In the genomic region with DNA sequence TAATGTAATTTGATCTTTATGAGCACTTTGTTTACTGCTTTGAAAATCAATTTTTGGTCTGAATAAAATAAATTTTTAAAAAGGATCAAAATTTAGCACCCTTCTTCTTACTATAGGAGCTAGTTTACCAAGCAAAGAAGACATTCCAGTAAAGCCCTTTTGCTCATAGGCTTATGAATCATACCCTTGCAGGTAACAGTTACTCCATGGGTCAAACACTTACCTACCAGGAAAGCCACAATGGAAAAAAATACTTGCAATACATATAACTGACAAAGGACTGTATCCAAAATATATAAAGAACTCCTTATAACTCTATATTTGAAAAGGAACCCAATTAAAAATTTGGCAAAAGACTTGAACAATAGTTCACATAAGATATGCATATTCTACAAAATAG, we compare ENCODE assay signal across 21 cellular contexts.
DNase-seq lines count a peak whose midpoint lies in the region; ATAC-seq and TF ChIP-seq lines count a peak whose summit lies in the region.
"Had no signal": no experiment of that assay in that cellular context is flagged by ENCODE, and none has a peak within 500 bp of the region (broad histone marks: within the 10 kb centered on the region; RNA-seq: fewer than 3 reads in every experiment).

No MANE protein-coding gene starts in this region.

- no peak overlapping the region for H3K4me3 ChIP-seq in fibroblast of pulmonary artery (replicated peaks; ENCODE audit: low read depth, low read length)
- H3K4me3 ChIP-seq: hepatocyte, MG63, SJCRH30, upper lobe of right lung had no signal

- H3K27ac Mint-ChIP-seq in activated T-cell treated with anti-CD3 and anti-CD28 coated beads, Interleukin-2, amount 50 U/mL, for 72 hours, result peak overlapping the region; percentile 65
- peak overlapping the region; percentile 23 for H3K27ac Mint-ChIP-seq in type B pancreatic cell
- H3K27ac Mint-ChIP-seq: activated CD8-positive, alpha-beta memory T cell treated with anti-CD3 and anti-CD28 coated beads, Interleukin-2, amount 10 ng/mL, durations not matched to agents 7 days and 5 days; brain; CD14-positive monocyte; stimulated activated naive CD8-positive, alpha-beta T cell treated with anti-CD3 and anti-CD28 coated beads, Interleukin-15, Interleukin-2, amounts not matched to agents 100 ng/mL and 50 ng/mL, for 24 hours had no signal

- peaks cover 7 to 9% of the 10 kb centered on the region in 2 donors for H3K36me3 Mint-ChIP-seq in activated T-cell treated with anti-CD3 and anti-CD28 coated beads, Interleukin-2, amount 50 U/mL, for 72 hours (ENCODE audit: insufficient read depth in 2 of 2)
- H3K36me3 Mint-ChIP-seq in activated T-cell treated with anti-CD3 and anti-CD28 coated beads, Interleukin-2, amount 50 U/mL, for 4 hours (ENCODE audit: insufficient read depth), result peaks cover 14% of the 10 kb centered on the region
- H3K36me3 Mint-ChIP-seq in type B pancreatic cell, result peaks cover 17% of the 10 kb centered on the region

- peak overlapping the region in 1 of 2 donors; percentile 18 for H3K4me3 Mint-ChIP-seq in activated T-cell treated with anti-CD3 and anti-CD28 coated beads, Interleukin-2, amount 50 U/mL, for 72 hours
- no peak overlapping the region for H3K4me3 Mint-ChIP-seq in activated T-cell treated with anti-CD3 and anti-CD28 coated beads, Interleukin-2, amount 50 U/mL, for 4 hours
- H3K4me3 Mint-ChIP-seq in type B pancreatic cell, result no peak overlapping the region
- H3K4me3 Mint-ChIP-seq: activated CD8-positive, alpha-beta memory T cell treated with anti-CD3 and anti-CD28 coated beads, Interleukin-2, amount 10 ng/mL, durations not matched to agents 7 days and 5 days; brain; CD14-positive monocyte; neural crest cell; stimulated activated naive CD8-positive, alpha-beta T cell treated with anti-CD3 and anti-CD28 coated beads, Interleukin-15, Interleukin-2, amounts not matched to agents 100 ng/mL and 50 ng/mL, for 24 hours had no signal

- TF ChIP-seq CTCF in fibroblast of pulmonary artery (IDR thresholded peaks at IDR 0.05; ENCODE audit: low read length, missing control alignments), result no peak
- no peak for TF ChIP-seq CTCF in type B pancreatic cell (conservative IDR thresholded peaks at IDR 0.05)

- H3K27me3 Mint-ChIP-seq in activated T-cell treated with anti-CD3 and anti-CD28 coated beads, Interleukin-2, amount 50 U/mL, for 72 hours (ENCODE audit: low read depth), result no peaks in the 10 kb centered on the region
- H3K27me3 Mint-ChIP-seq in activated T-cell treated with anti-CD3 and anti-CD28 coated beads, Interleukin-2, amount 50 U/mL, for 4 hours (ENCODE audit: low read depth), result no peaks in the 10 kb centered on the region
- H3K27me3 Mint-ChIP-seq in type B pancreatic cell, result no peaks in the 10 kb centered on the region
- H3K27me3 Mint-ChIP-seq: activated CD8-positive, alpha-beta memory T cell treated with anti-CD3 and anti-CD28 coated beads, Interleukin-2, amount 10 ng/mL, durations not matched to agents 7 days and 5 days; stimulated activated naive CD8-positive, alpha-beta T cell treated with anti-CD3 and anti-CD28 coated beads, Interleukin-15, Interleukin-2, amounts not matched to agents 100 ng/mL and 50 ng/mL, for 24 hours had no signal

- peaks cover 12% of the 10 kb centered on the region for H3K4me1 Mint-ChIP-seq in activated T-cell treated with anti-CD3 and anti-CD28 coated beads, Interleukin-2, amount 50 U/mL, for 72 hours (ENCODE audit: low read depth)
- H3K4me1 Mint-ChIP-seq in activated T-cell treated with anti-CD3 and anti-CD28 coated beads, Interleukin-2, amount 50 U/mL, for 4 hours (ENCODE audit: low read depth), result no peaks in the 10 kb centered on the region
- no peaks in the 10 kb centered on the region for H3K4me1 Mint-ChIP-seq in type B pancreatic cell (ENCODE audit: unreplicated experiment)
- H3K4me1 Mint-ChIP-seq: brain, CD14-positive monocyte, neural crest cell had no signal

- ATAC-seq in activated T-cell treated with anti-CD3 and anti-CD28 coated beads, Interleukin-2, amount 50 U/mL, for 72 hours (replicated peaks in 1 of 2), result peak in 1 of 2 donors; percentile 39
- ATAC-seq in activated T-cell treated with anti-CD3 and anti-CD28 coated beads, Interleukin-2, amount 50 U/mL, for 4 hours, result no peak
- ATAC-seq in HG03442 (IDR thresholded peaks at IDR 0.05; ENCODE audit: unreplicated experiment) (no peak), HG02763 (IDR thresholded peaks at IDR 0.05; ENCODE audit: unreplicated experiment) (no peak), HG03521 (IDR thresholded peaks at IDR 0.05; ENCODE audit: unreplicated experiment) (no peak)
- ATAC-seq: activated CD8-positive, alpha-beta memory T cell treated with anti-CD3 and anti-CD28 coated beads, Interleukin-2, amount 10 ng/mL, durations not matched to agents 7 days and 5 days; upper lobe of right lung had no signal

- peaks cover 4 to 7% of the 10 kb centered on the region in 2 donors for H3K9me3 Mint-ChIP-seq in activated T-cell treated with anti-CD3 and anti-CD28 coated beads, Interleukin-2, amount 50 U/mL, for 72 hours
- peaks cover 12% of the 10 kb centered on the region for H3K9me3 Mint-ChIP-seq in activated T-cell treated with anti-CD3 and anti-CD28 coated beads, Interleukin-2, amount 50 U/mL, for 4 hours
- H3K9me3 Mint-ChIP-seq in type B pancreatic cell, result peaks cover 14% of the 10 kb centered on the region

- no peak for DNase-seq in activated T-cell treated with anti-CD3 and anti-CD28 coated beads, Interleukin-2, amount 50 U/mL, for 72 hours
- no peak for DNase-seq in activated T-cell treated with anti-CD3 and anti-CD28 coated beads, Interleukin-2, amount 50 U/mL, for 4 hours
- DNase-seq in SW480 (ENCODE audit: low spot score), result peak; percentile 35
- DNase-seq in fibroblast of pulmonary artery (ENCODE audit: low read depth), result peak; percentile 8
- DNase-seq in type B pancreatic cell (ENCODE audit: extremely low spot score, unreplicated experiment), result no peak
- DNase-seq: activated CD8-positive, alpha-beta memory T cell treated with anti-CD3 and anti-CD28 coated beads, Interleukin-2, amount 10 ng/mL, durations not matched to agents 7 days and 5 days; MG63; NCI-H187 treated with DMSO at 0.1 percent for 48 hours; NCI-H510A treated with DMSO at 0.1 percent for 48 hours; retina; T-helper 9 cell; upper lobe of right lung had no signal

Comparison
In these comparisons a context has a peak if more than half of its experiments do, and no peak if none do; other contexts are left out.
1. DNase-seq: peak in SW480 (single experiment) and fibroblast of pulmonary artery (single experiment); none in activated T-cell treated with anti-CD3 and anti-CD28 coated beads, Interleukin-2, amount 50 U/mL, for 72 hours (0 of 2), activated T-cell treated with anti-CD3 and anti-CD28 coated beads, Interleukin-2, amount 50 U/mL, for 4 hours (single experiment) and type B pancreatic cell (single experiment).